8 cellular contexts compared by ENCODE assay signal in genomic region chr4:13546855-13547562, GRCh38. TPM values are rescaled to one million over a fixed set of nuclear protein-coding genes. Genes with fewer than 3 reads are reported as not detected.
DNase-seq lines count a peak whose midpoint lies in the region; ATAC-seq and TF ChIP-seq lines count a peak whose summit lies in the region.

No MANE protein-coding gene starts in this region.

- peak overlapping the region; percentile 64 for H3K27ac Mint-ChIP-seq in activated naive CD8-positive, alpha-beta T cell treated with anti-CD3 and anti-CD28 coated beads, Interleukin-2, amount 50 U/mL, for 24 hours

- H3K4me3 ChIP-seq in BE2C (ENCODE audit: low read depth, low read length) = peak overlapping the region; percentile 14; the same call in 1 of the 2 replicates
- peak overlapping the region; percentile 53 for H3K4me3 ChIP-seq in H7 (ENCODE audit: insufficient read depth, low read depth, low read length)
- peak overlapping the region; percentile 67 for H3K4me3 ChIP-seq in mesodermal cell (ENCODE audit: extremely low read depth, insufficient read depth, low read length, poor library complexity, severe bottlenecking)

- H3K9me3 Mint-ChIP-seq in activated naive CD8-positive, alpha-beta T cell treated with anti-CD3 and anti-CD28 coated beads, Interleukin-2, amount 50 U/mL, for 24 hours = peaks cover 5% of the 10 kb centered on the region

- H3K27me3 ChIP-seq in BE2C (peaks cover 86% of the 10 kb centered on the region), H7 (ENCODE audit: control insufficient read depth, insufficient read depth, low read length) (peaks cover 70% of the 10 kb centered on the region)

- WGBS in mesodermal cell (ENCODE audit: insufficient coverage in 2 of 2), 2 experiments = 1 to 2% methylated on average over 54 to 57 of the region's 62 CpGs

- peaks cover 34% of the 10 kb centered on the region for H3K4me1 Mint-ChIP-seq in activated naive CD8-positive, alpha-beta T cell treated with anti-CD3 and anti-CD28 coated beads, Interleukin-2, amount 50 U/mL, for 24 hours

- ATAC-seq in activated naive CD8-positive, alpha-beta T cell treated with anti-CD3 and anti-CD28 coated beads, Interleukin-2, amount 50 U/mL, for 24 hours = no peak
- no peak for ATAC-seq in GM19455 (IDR thresholded peaks at IDR 0.05; ENCODE audit: unreplicated experiment)
- no peak for ATAC-seq in GM18907 (IDR thresholded peaks at IDR 0.05; ENCODE audit: unreplicated experiment)
- ATAC-seq in GM21447 (IDR thresholded peaks at IDR 0.05; ENCODE audit: unreplicated experiment) = no peak

- H3K4me1 ChIP-seq in BE2C (no peaks in the 10 kb centered on the region), mesodermal cell (ENCODE audit: control insufficient read depth, insufficient read depth, low read length, poor library complexity, severe bottlenecking) (peaks cover 17% of the 10 kb centered on the region)

- no peak for TF ChIP-seq CTCF in BE2C (IDR thresholded peaks at IDR 0.05; ENCODE audit: low read depth, low read length)

- no peak for DNase-seq in BE2C
- peak; percentile 78 for DNase-seq in H7
- DNase-seq in activated naive CD8-positive, alpha-beta T cell treated with anti-CD3 and anti-CD28 coated beads, Interleukin-2, amount 50 U/mL, for 24 hours = peak; percentile 17
- no peak for DNase-seq in NCI-H2227 (lab: John Stamatoyannopoulos, UW; ENCODE audit: unreplicated experiment)

- peak overlapping the region; percentile 23 for H3K27ac ChIP-seq in mesodermal cell (ENCODE audit: low read depth, low read length, severe bottlenecking)

- H3K4me3 Mint-ChIP-seq in activated naive CD8-positive, alpha-beta T cell treated with anti-CD3 and anti-CD28 coated beads, Interleukin-2, amount 50 U/mL, for 24 hours = peak overlapping the region; percentile 79

- H3K27me3 Mint-ChIP-seq in activated naive CD8-positive, alpha-beta T cell treated with anti-CD3 and anti-CD28 coated beads, Interleukin-2, amount 50 U/mL, for 24 hours = peaks cover 71% of the 10 kb centered on the region

- H3K36me3 Mint-ChIP-seq in activated naive CD8-positive, alpha-beta T cell treated with anti-CD3 and anti-CD28 coated beads, Interleukin-2, amount 50 U/mL, for 24 hours (ENCODE audit: low read depth) = peaks cover 7% of the 10 kb centered on the region

- H3K36me3 ChIP-seq in BE2C (no peaks in the 10 kb centered on the region), H7 (replicated peaks; ENCODE audit: control insufficient read depth, insufficient read depth, low read length) (no peaks in the 10 kb centered on the region), mesodermal cell (ENCODE audit: control insufficient read depth, insufficient read depth, low read length) (no peaks in the 10 kb centered on the region)

- no peaks in the 10 kb centered on the region; the same call in 1 of the 2 replicates for H3K9me3 ChIP-seq in BE2C
- H3K9me3 ChIP-seq in mesodermal cell (ENCODE audit: control insufficient read depth, low read length) = peaks cover 9% of the 10 kb centered on the region

RNA-seq across cellular contexts. Expression of gene NKX3-2, which starts 2.7 kb away (rescaled TPM):
- polyA plus RNA-seq in BE2C (2012; ENCODE audit: insufficient read depth, insufficient read length, low read depth) = not detected
- 0.52 and 0.76 TPM in 2 replicates for total RNA-seq in H7 (2014; rRNA removed; shearing (Covaris generic))
- 7.3 TPM for polyA plus RNA-seq in mesodermal cell (2013, experiment 1 of 2)
- 6.4 TPM for polyA plus RNA-seq in mesodermal cell (2013, experiment 2 of 2)

Comparison
In these comparisons a context has a peak if more than half of its experiments do, and no peak if none do; other contexts are left out.
1. DNase-seq: peak in H7 (single experiment) and activated naive CD8-positive, alpha-beta T cell treated with anti-CD3 and anti-CD28 coated beads, Interleukin-2, amount 50 U/mL, for 24 hours (single experiment); none in BE2C (single experiment) and NCI-H2227 (single experiment).
2. H3K4me3 ChIP-seq: peak in every context shown above with its lines; median percentile 67 in mesodermal cell; 53 in H7; 14 in BE2C.